Comparison of ENCODE assay signal across 19 cellular contexts in genomic region chr6:142699391-142699790, GRCh38.
"Had no signal": no experiment of that assay in that cellular context is flagged by ENCODE, and none has a peak within 500 bp of the region (broad histone marks: within the 10 kb centered on the region; RNA-seq: fewer than 3 reads in every experiment).

No MANE protein-coding gene starts in this region.

- H3K4me3 Mint-ChIP-seq: activated CD8-positive, alpha-beta T cell treated with anti-CD3 and anti-CD28 coated beads for 36 hours; activated naive CD4-positive, alpha-beta T cell treated with anti-CD3 and anti-CD28 coated beads, Interleukin-2, amount 50 U/mL, for 24 hours; activated naive CD8-positive, alpha-beta T cell treated with anti-CD3 and anti-CD28 coated beads, Interleukin-2, amount 50 U/mL, for 24 hours; activated T-cell treated with anti-CD3 and anti-CD28 coated beads, Interleukin-2, amount 50 U/mL, for 4 hours; natural killer cell treated with Interleukin-12 subunit alpha and Interleukin-12 subunit beta and Interleukin-15 and Interleukin-18, amount 100 ng/mL, for 72 hours had no signal

- H3K4me3 ChIP-seq: left lung, lung, mucosa of descending colon, spleen, thoracic aorta had no signal

- H3K27ac ChIP-seq: epithelial cell of prostate, left lung, thoracic aorta had no signal

- H3K9me3 ChIP-seq: left lung, mucosa of descending colon, spleen, thoracic aorta had no signal

- H3K27me3 ChIP-seq: left lung, spleen had no signal

- ATAC-seq: activated CD8-positive, alpha-beta T cell treated with anti-CD3 and anti-CD28 coated beads for 36 hours; activated naive CD8-positive, alpha-beta T cell treated with anti-CD3 and anti-CD28 coated beads, Interleukin-2, amount 50 U/mL, for 24 hours; activated T-cell treated with anti-CD3 and anti-CD28 coated beads, Interleukin-2, amount 50 U/mL, for 4 hours; left lung; mucosa of descending colon; natural killer cell treated with Interleukin-12 subunit alpha and Interleukin-12 subunit beta and Interleukin-15 and Interleukin-18, amount 100 ng/mL, for 72 hours; right cardiac atrium; stimulated activated naive CD8-positive, alpha-beta T cell treated with anti-CD3 and anti-CD28 coated beads, Interleukin-15, Interleukin-2, amounts not matched to agents 100 U/mL and 50 U/mL, for 24 hours had no signal

- H3K27me3 Mint-ChIP-seq: activated CD8-positive, alpha-beta T cell treated with anti-CD3 and anti-CD28 coated beads for 36 hours; activated naive CD4-positive, alpha-beta T cell treated with anti-CD3 and anti-CD28 coated beads, Interleukin-2, amount 50 U/mL, for 24 hours; activated naive CD8-positive, alpha-beta T cell treated with anti-CD3 and anti-CD28 coated beads, Interleukin-2, amount 50 U/mL, for 24 hours; natural killer cell treated with Interleukin-12 subunit alpha and Interleukin-12 subunit beta and Interleukin-15 and Interleukin-18, amount 100 ng/mL, for 72 hours had no signal

- DNase-seq: activated CD4-positive, alpha-beta T cell treated with anti-CD3 and anti-CD28 coated beads, Interleukin-2, amount 50 U/mL, for 1 hour; activated CD4-positive, CD25-positive, alpha-beta regulatory T cell treated with anti-CD3 and anti-CD28 coated beads, Interleukin-2, amount 50 U/mL, for 72 hours; activated CD8-positive, alpha-beta T cell treated with anti-CD3 and anti-CD28 coated beads for 36 hours; activated naive CD8-positive, alpha-beta T cell treated with anti-CD3 and anti-CD28 coated beads, Interleukin-2, amount 50 U/mL, for 24 hours; activated T-cell treated with anti-CD3 and anti-CD28 coated beads, Interleukin-2, amount 50 U/mL, for 4 hours; amygdala; central memory CD4-positive, alpha-beta T cell; left lung; mucosa of descending colon; right cardiac atrium; spleen; stimulated activated naive CD8-positive, alpha-beta T cell treated with anti-CD3 and anti-CD28 coated beads, Interleukin-15, Interleukin-2, amounts not matched to agents 100 U/mL and 50 U/mL, for 24 hours; T-helper 2 cell had no signal

- H3K36me3 Mint-ChIP-seq: activated naive CD4-positive, alpha-beta T cell treated with anti-CD3 and anti-CD28 coated beads, Interleukin-2, amount 50 U/mL, for 24 hours; natural killer cell treated with Interleukin-12 subunit alpha and Interleukin-12 subunit beta and Interleukin-15 and Interleukin-18, amount 100 ng/mL, for 72 hours had no signal

- H3K27ac Mint-ChIP-seq: activated CD8-positive, alpha-beta T cell treated with anti-CD3 and anti-CD28 coated beads for 36 hours; activated naive CD4-positive, alpha-beta T cell treated with anti-CD3 and anti-CD28 coated beads, Interleukin-2, amount 50 U/mL, for 24 hours; activated naive CD8-positive, alpha-beta T cell treated with anti-CD3 and anti-CD28 coated beads, Interleukin-2, amount 50 U/mL, for 24 hours; activated T-helper 2 cell treated with anti-CD3 and anti-CD28 coated beads, Interferon-gamma antibody, Interleukin-2, Interleukin-4, amounts not matched to agents 10 μg/mL and 5 μg/mL and 100 μg/mL, durations not matched to agents 14 hours and 24 hours and 36 hours; natural killer cell treated with Interleukin-12 subunit alpha and Interleukin-12 subunit beta and Interleukin-15 and Interleukin-18, amount 100 ng/mL, for 72 hours had no signal

- H3K9me3 Mint-ChIP-seq: activated CD8-positive, alpha-beta T cell treated with anti-CD3 and anti-CD28 coated beads for 36 hours; activated naive CD4-positive, alpha-beta T cell treated with anti-CD3 and anti-CD28 coated beads, Interleukin-2, amount 50 U/mL, for 24 hours; activated naive CD8-positive, alpha-beta T cell treated with anti-CD3 and anti-CD28 coated beads, Interleukin-2, amount 50 U/mL, for 24 hours; activated T-cell treated with anti-CD3 and anti-CD28 coated beads, Interleukin-2, amount 50 U/mL, for 4 hours; activated T-helper 2 cell treated with anti-CD3 and anti-CD28 coated beads, Interferon-gamma antibody, Interleukin-2, Interleukin-4, amounts not matched to agents 10 μg/mL and 5 μg/mL and 100 μg/mL, durations not matched to agents 14 hours and 24 hours and 36 hours; natural killer cell treated with Interleukin-12 subunit alpha and Interleukin-12 subunit beta and Interleukin-15 and Interleukin-18, amount 100 ng/mL, for 72 hours had no signal

- H3K36me3 ChIP-seq: left lung, spleen, thoracic aorta had no signal
